In genomic region chr9:76177924-76178323, GRCh38 we compare ENCODE assay signal across 12 cellular contexts.
DNase-seq lines count a peak whose midpoint lies in the region.
"Had no signal": no experiment of that assay in that cellular context is flagged by ENCODE, and none has a peak within 500 bp of the region (broad histone marks: within the 10 kb centered on the region; RNA-seq: fewer than 3 reads in every experiment).

No MANE protein-coding gene starts in this region.

- DNase-seq in NCI-H524 (lab: John Stamatoyannopoulos, UW): peak; percentile 43 to 57
- no peak for DNase-seq in NCI-H524 treated with DMSO at 0.1 percent for 48 hours (lab: John Stamatoyannopoulos, UW)
- peak; percentile 67 for DNase-seq in NCI-H82 treated with DMSO at 0.1 percent for 48 hours (lab: John Stamatoyannopoulos, UW; ENCODE audit: unreplicated experiment)
- no peak for DNase-seq in trophoblast cell
- no peak for DNase-seq in hypothalamus (lab: John Stamatoyannopoulos, UW)
- DNase-seq in activated gamma-delta T cell treated with Interleukin-2 at 50 U/mL for 16 hours: no peak
- DNase-seq in activated CD8-positive, alpha-beta memory T cell treated with anti-CD3 and anti-CD28 coated beads, Interleukin-2, amount 50 U/mL, for 48 hours: no peak
- DNase-seq: 8988T; CD8-positive, alpha-beta T cell; HCEC 1CT had no signal

- H2BK12ac ChIP-seq in trophoblast cell (ENCODE audit: low read length): no peak overlapping the region

- no peak overlapping the region for H3K14ac ChIP-seq in trophoblast cell (ENCODE audit: low read length)

- no peak overlapping the region for H3K4me2 ChIP-seq in trophoblast cell (ENCODE audit: low read length)
- H3K4me2 ChIP-seq: BLaER1 treated with 17β-estradiol and CSF1 and Interleukin-3, amounts not matched to agents 10 nM and 100 nM; GM23338 had no signal

- H2AK5ac ChIP-seq in trophoblast cell (ENCODE audit: low read length): peak overlapping the region; percentile 51

- no peak overlapping the region for H2BK120ac ChIP-seq in trophoblast cell (ENCODE audit: insufficient read depth, low read length, poor library complexity)

- H3K9ac ChIP-seq in trophoblast cell (ENCODE audit: low read length): no peak overlapping the region
- H3K9ac ChIP-seq: BLaER1 treated with 17β-estradiol and CSF1 and Interleukin-3, amounts not matched to agents 10 nM and 100 nM had no signal

- H3K4ac ChIP-seq in trophoblast cell (ENCODE audit: low read depth, low read length): no peak overlapping the region

- H3K4me1 ChIP-seq in trophoblast cell (ENCODE audit: control insufficient read depth in 1 of 2, insufficient read depth in 2 of 2, low read length in 2 of 2): peaks cover 7 to 11% of the 10 kb centered on the region in 2 experiments

- no peak overlapping the region for H4K12ac ChIP-seq in trophoblast cell (ENCODE audit: low read depth, low read length)

- H3K27me3 ChIP-seq in trophoblast cell (ENCODE audit: insufficient read depth, low read length): no peaks in the 10 kb centered on the region
- H3K27me3 ChIP-seq: BLaER1 treated with 17β-estradiol and CSF1 and Interleukin-3, amounts not matched to agents 10 nM and 100 nM had no signal

- no peak overlapping the region for H3K23ac ChIP-seq in trophoblast cell (ENCODE audit: low read length)

- no peak overlapping the region for H3K4me3 ChIP-seq in trophoblast cell (ENCODE audit: low read depth, low read length)
- H3K4me3 ChIP-seq: BLaER1 treated with 17β-estradiol and CSF1 and Interleukin-3, amounts not matched to agents 10 nM and 100 nM; GM23338 had no signal

- no peak overlapping the region for H4K91ac ChIP-seq in trophoblast cell (ENCODE audit: low read depth, low read length)

- no peaks in the 10 kb centered on the region for H3K79me2 ChIP-seq in trophoblast cell (ENCODE audit: control insufficient read depth, insufficient read depth, low read length, poor library complexity)

- no peak overlapping the region for H3K18ac ChIP-seq in trophoblast cell (ENCODE audit: low read length)

- no peak overlapping the region for H2BK5ac ChIP-seq in trophoblast cell (ENCODE audit: low read depth, low read length, poor library complexity)

- H3K9me3 ChIP-seq in trophoblast cell (ENCODE audit: insufficient read depth, low read depth, low read length): no peaks in the 10 kb centered on the region

- no peak overlapping the region for H2AFZ ChIP-seq in trophoblast cell (ENCODE audit: insufficient read depth, low read length, poor library complexity)
- H2AFZ ChIP-seq: GM23338 had no signal

- H3K27ac ChIP-seq in trophoblast cell (ENCODE audit: low read depth, low read length): no peak overlapping the region
- H3K27ac ChIP-seq: BLaER1 treated with 17β-estradiol and CSF1 and Interleukin-3, amounts not matched to agents 10 nM and 100 nM had no signal

- WGBS in trophoblast cell (ENCODE audit: extremely low coverage, insufficient coverage, insufficient read length): no CpG with 5 or more reads among the region's 5 CpGs

- peaks cover 3% of the 10 kb centered on the region for H3K79me1 ChIP-seq in trophoblast cell (ENCODE audit: low read length)

- no peak overlapping the region for H4K8ac ChIP-seq in trophoblast cell (ENCODE audit: low read depth, low read length)

- H3K36me3 ChIP-seq in trophoblast cell (ENCODE audit: control insufficient read depth in 1 of 2, insufficient read depth in 2 of 2, low read length in 2 of 2): peaks cover 5 to 7% of the 10 kb centered on the region in 2 experiments
- H3K36me3 ChIP-seq: BLaER1 treated with 17β-estradiol and CSF1 and Interleukin-3, amounts not matched to agents 10 nM and 100 nM had no signal

Comparison
In these comparisons a context has a peak if more than half of its experiments do, and no peak if none do; other contexts are left out.
1. DNase-seq: peak in NCI-H524 (2 of 2) and NCI-H82 treated with DMSO at 0.1 percent for 48 hours (single experiment); none in NCI-H524 treated with DMSO at 0.1 percent for 48 hours (single experiment), trophoblast cell (0 of 2), hypothalamus (0 of 51), activated gamma-delta T cell treated with Interleukin-2 at 50 U/mL for 16 hours (single experiment) and activated CD8-positive, alpha-beta memory T cell treated with anti-CD3 and anti-CD28 coated beads, Interleukin-2, amount 50 U/mL, for 48 hours (single experiment).